ENCODE assay signal across 13 cellular contexts in the genomic region with DNA sequence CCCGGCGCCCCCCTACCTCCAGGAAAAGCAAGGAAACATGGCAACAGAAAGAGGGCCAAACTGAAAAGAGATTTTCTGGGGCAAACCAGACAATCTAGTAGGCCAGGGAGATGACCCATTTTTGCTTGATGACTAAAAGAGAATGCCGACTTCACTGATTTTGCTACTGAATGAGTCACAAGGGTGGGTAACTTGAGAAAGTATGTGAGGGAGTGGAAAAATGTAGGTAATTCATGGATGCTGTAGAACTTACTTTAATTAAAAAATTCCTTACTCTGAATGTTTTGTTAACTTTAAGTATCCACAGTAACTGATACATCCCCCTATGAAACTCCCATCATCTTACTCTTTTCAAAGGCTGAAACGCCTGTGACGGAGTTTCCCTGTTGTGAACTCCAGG. TPM values are rescaled to one million over a fixed set of nuclear protein-coding genes. Genes with fewer than 3 reads are reported as not detected.
DNase-seq lines count a peak whose midpoint lies in the region; ATAC-seq, FAIRE-seq and TF ChIP-seq lines count a peak whose summit lies in the region.
"Had no signal": no experiment of that assay in that cellular context is flagged by ENCODE, and none has a peak within 500 bp of the region (broad histone marks: within the 10 kb centered on the region; RNA-seq: fewer than 3 reads in every experiment).

No MANE protein-coding gene starts in this region.

- no peak for DNase-seq in left ventricle myocardium superior
- no peak for DNase-seq in cardiac septum (ENCODE audit: low spot score)
- DNase-seq in hepatic stellate cell (ENCODE audit: low spot score), result peak; percentile 25
- peak; percentile 58 for DNase-seq in urothelium cell line (ENCODE audit: low spot score)
- no peak for DNase-seq in vagina (ENCODE audit: extremely low spot score in 2 of 2)
- DNase-seq in NCI-H1092 treated with DMSO at 0.1 percent for 48 hours (lab: John Stamatoyannopoulos, UW), result no peak
- DNase-seq: activated gamma-delta T cell, lower lobe of right lung had no signal

- H3K27ac Mint-ChIP-seq in activated T-helper 17 cell treated with anti-CD3 and anti-CD28 coated beads, Interleukin-2, amount 50 U/mL, for 72 hours, result peak overlapping the region; percentile 13

- H3K27ac ChIP-seq in vagina, result no peak overlapping the region
- H3K27ac ChIP-seq: BLaER1 treated with 17β-estradiol and CSF1 and Interleukin-3, amounts not matched to agents 10 nM and 100 nM; lower lobe of right lung; VCaP had no signal

- no peak overlapping the region for H3K4me3 ChIP-seq in vagina
- H3K4me3 ChIP-seq: BLaER1 treated with 17β-estradiol and CSF1 and Interleukin-3, amounts not matched to agents 10 nM and 100 nM; GM12878; lower lobe of right lung had no signal

- no peaks in the 10 kb centered on the region for H3K36me3 Mint-ChIP-seq in activated T-helper 17 cell treated with anti-CD3 and anti-CD28 coated beads, Interleukin-2, amount 50 U/mL, for 72 hours (ENCODE audit: low read depth)

- no peaks in the 10 kb centered on the region for H3K9me3 Mint-ChIP-seq in activated T-helper 17 cell treated with anti-CD3 and anti-CD28 coated beads, Interleukin-2, amount 50 U/mL, for 72 hours

- no peak for TF ChIP-seq POLR2A in vagina (IDR thresholded peaks at IDR 0.05)

- no peaks in the 10 kb centered on the region for H3K27me3 Mint-ChIP-seq in activated T-helper 17 cell treated with anti-CD3 and anti-CD28 coated beads, Interleukin-2, amount 50 U/mL, for 72 hours

- H3K9me3 ChIP-seq in vagina, result no peaks in the 10 kb centered on the region
- H3K9me3 ChIP-seq: lower lobe of right lung had no signal

- peak; percentile 26 for ATAC-seq in left ventricle myocardium superior
- peak; percentile 88 for ATAC-seq in activated T-helper 17 cell treated with anti-CD3 and anti-CD28 coated beads, Interleukin-2, amount 50 U/mL, for 72 hours (replicated peaks)
- ATAC-seq in HG03520 (IDR thresholded peaks at IDR 0.05; ENCODE audit: unreplicated experiment), result no peak
- ATAC-seq: GM12878, lower lobe of right lung had no signal

- no peaks in the 10 kb centered on the region for H3K36me3 ChIP-seq in vagina
- H3K36me3 ChIP-seq: lower lobe of right lung had no signal

- no peak for TF ChIP-seq CTCF in vagina (IDR thresholded peaks at IDR 0.05)

- peak overlapping the region; percentile 10 for H3K4me3 Mint-ChIP-seq in activated T-helper 17 cell treated with anti-CD3 and anti-CD28 coated beads, Interleukin-2, amount 50 U/mL, for 72 hours

- H3K27me3 ChIP-seq in vagina, result no peaks in the 10 kb centered on the region
- H3K27me3 ChIP-seq: BLaER1 treated with 17β-estradiol and CSF1 and Interleukin-3, amounts not matched to agents 10 nM and 100 nM had no signal

- H3K4me1 ChIP-seq in vagina, result peaks cover 24% of the 10 kb centered on the region

- intact Hi-C loops in left ventricle myocardium superior (cut with micrococcal nuclease), result no loop called here
- intact Hi-C loops in cardiac septum (cut with DNase I), result no loop called here
- intact Hi-C loops in vagina (cut with DNase I), result no loop called here

- no peak for FAIRE-seq in urothelium cell line (lab: Jason Lieb, UNC)
- FAIRE-seq: GM12878 had no signal

- peaks cover 5% of the 10 kb centered on the region for H3K4me1 Mint-ChIP-seq in activated T-helper 17 cell treated with anti-CD3 and anti-CD28 coated beads, Interleukin-2, amount 50 U/mL, for 72 hours

RNA-seq across cellular contexts. Expression of gene GOLIM4, which starts 24.2 kb away (rescaled TPM):
- total RNA-seq in left ventricle myocardium superior (63.2 TPM), cardiac septum (88.8 TPM), vagina (36.8 TPM)
- total RNA-seq in activated T-helper 17 cell treated with anti-CD3 and anti-CD28 coated beads, Interleukin-2, amount 50 U/mL, for 72 hours, result 1 to 10 TPM; 3.5 to 6.3 TPM

Comparison
In these comparisons a context has a peak if more than half of its experiments do, and no peak if none do; other contexts are left out.
1. DNase-seq: peak in hepatic stellate cell (single experiment) and urothelium cell line (single experiment); none in left ventricle myocardium superior (single experiment), cardiac septum (single experiment), vagina (0 of 2) and NCI-H1092 treated with DMSO at 0.1 percent for 48 hours (single experiment).